Comparison of ENCODE assay signal across 8 cellular contexts in the genomic region with DNA sequence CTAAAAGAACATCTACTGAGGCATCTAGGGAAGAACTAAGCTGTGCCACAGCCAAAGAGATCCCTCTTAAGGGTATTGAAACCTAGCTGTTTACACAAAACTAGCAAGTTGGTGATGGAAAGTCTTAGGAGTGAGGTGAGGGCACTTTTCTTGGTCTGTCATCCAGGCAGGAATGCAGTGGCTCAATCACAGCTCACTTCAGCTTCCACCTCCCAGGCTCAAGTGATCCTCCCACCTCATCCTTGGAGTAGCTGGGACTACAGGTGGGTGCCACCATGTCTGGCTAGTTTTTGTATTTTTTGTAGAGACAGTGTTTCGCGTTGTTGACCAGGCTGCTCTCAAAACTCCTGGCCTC. TPM values are rescaled to one million over a fixed set of nuclear protein-coding genes. Genes with fewer than 3 reads are reported as not detected.
DNase-seq lines count a peak whose midpoint lies in the region; ATAC-seq and TF ChIP-seq lines count a peak whose summit lies in the region.

No MANE protein-coding gene starts in this region.

- H3K9me3 Mint-ChIP-seq in CD4-positive, alpha-beta T cell, result no peaks in the 10 kb centered on the region
- no peaks in the 10 kb centered on the region for H3K9me3 Mint-ChIP-seq in Caco-2 (ENCODE audit: unreplicated experiment)

- BruUV-seq in Caco-2 (replicated peaks; lab: Mats Ljungman, UMichigan), result no TSS peak

- POLR2A ChIA-PET in CD4-positive, alpha-beta T cell (lab: Charles Lee), result interaction anchor here (0.5 to 6.1 kb wide), 15 partner anchors 9 to 265 kb away, joined by 3 to 104 read pairs (median 6); partner anchors contain the start of genes RPRD2 and VPS45
- POLR2A ChIA-PET in Caco-2 (lab: Charles Lee), result no interaction called here

- peak overlapping the region; percentile 96 for H3K27ac Mint-ChIP-seq in CD4-positive, alpha-beta T cell
- H3K27ac Mint-ChIP-seq in Caco-2 (ENCODE audit: unreplicated experiment), result no peak overlapping the region

- peak; percentile 3 for ATAC-seq in CD4-positive, alpha-beta T cell (ENCODE audit: poor library complexity)
- no peak for ATAC-seq in HG02885 (IDR thresholded peaks at IDR 0.05; ENCODE audit: poor library complexity, unreplicated experiment)

- DNase-seq in CD4-positive, alpha-beta T cell, result no peak
- DNase-seq in NAMALWA (ENCODE audit: low spot score) (peak; percentile 32), Caco-2 (no peak), NCI-H2029 treated with DMSO at 0.1 percent for 48 hours (lab: John Stamatoyannopoulos, UW) (no peak)
- no peak for DNase-seq in effector memory CD4-positive, alpha-beta T cell
- no peak for DNase-seq in activated effector memory CD4-positive, alpha-beta T cell treated with anti-CD3 and anti-CD28 coated beads, Interleukin-2, amount 50 U/mL, for 16 hours

- intact Hi-C loops in CD4-positive, alpha-beta T cell (cut with DNase I, micrococcal nuclease), result no loop called here
- intact Hi-C loops in Caco-2 (cut with micrococcal nuclease; ENCODE audit: unreplicated experiment), result no loop called here

- H3K4me3 ChIP-seq in effector memory CD4-positive, alpha-beta T cell (ENCODE audit: insufficient read depth, low read depth, low read length, poor library complexity, severe bottlenecking), result peak overlapping the region; percentile 85
- H3K4me3 ChIP-seq in neutrophil (ENCODE audit: low read depth in 1 of 2, low read length in 1 of 2) (peak overlapping the region; percentile 66 to 78), Caco-2 (ENCODE audit: low read depth, low read length) (no peak overlapping the region)

- CTCF ChIA-PET in CD4-positive, alpha-beta T cell (lab: Charles Lee), result interaction anchor here (0.6 to 1.1 kb wide), 5 partner anchors 10 to 1442 kb away, joined by 3 to 6 read pairs (median 4); no protein-coding TSS in a partner anchor
- CTCF ChIA-PET in Caco-2 (lab: Charles Lee), result interaction anchor here (0.7 to 1.6 kb wide), 2 partner anchors 10 to 35 kb away, joined by 3 to 4 read pairs; no protein-coding TSS in a partner anchor

- peaks cover 74% of the 10 kb centered on the region for H3K4me1 Mint-ChIP-seq in CD4-positive, alpha-beta T cell (ENCODE audit: low read depth)
- no peaks in the 10 kb centered on the region for H3K4me1 Mint-ChIP-seq in Caco-2 (ENCODE audit: low read depth, unreplicated experiment)

- H3K9me3 ChIP-seq in CD4-positive, alpha-beta T cell (ENCODE audit: control insufficient read depth, low read length), result no peaks in the 10 kb centered on the region
- no peaks in the 10 kb centered on the region for H3K9me3 ChIP-seq in effector memory CD4-positive, alpha-beta T cell (ENCODE audit: control insufficient read depth, low read length)
- H3K9me3 ChIP-seq in neutrophil (no peaks in the 10 kb centered on the region), Caco-2 (no peaks in the 10 kb centered on the region)

- H3K36me3 Mint-ChIP-seq in CD4-positive, alpha-beta T cell (ENCODE audit: low read depth), result peaks cover 62% of the 10 kb centered on the region
- no peaks in the 10 kb centered on the region for H3K36me3 Mint-ChIP-seq in Caco-2 (ENCODE audit: insufficient read depth, unreplicated experiment)

- no peaks in the 10 kb centered on the region for H3K27me3 ChIP-seq in CD4-positive, alpha-beta T cell (ENCODE audit: control insufficient read depth, insufficient read depth, low read length)
- no peaks in the 10 kb centered on the region for H3K27me3 ChIP-seq in effector memory CD4-positive, alpha-beta T cell (replicated peaks; ENCODE audit: control insufficient read depth, insufficient read depth, low read length, poor library complexity, severe bottlenecking)
- peaks cover 77% of the 10 kb centered on the region for H3K27me3 ChIP-seq in neutrophil
- H3K27me3 ChIP-seq in Caco-2 (replicated peaks; ENCODE audit: control insufficient read depth, insufficient read depth, low read length), result peaks cover 2% of the 10 kb centered on the region

- H3K4me3 Mint-ChIP-seq in CD4-positive, alpha-beta T cell, result peak overlapping the region; percentile 94
- no peak overlapping the region for H3K4me3 Mint-ChIP-seq in Caco-2 (ENCODE audit: unreplicated experiment)

- H3K4me1 ChIP-seq in effector memory CD4-positive, alpha-beta T cell (ENCODE audit: control insufficient read depth, insufficient read depth, low read length, poor library complexity, severe bottlenecking), result peaks cover 6% of the 10 kb centered on the region
- H3K4me1 ChIP-seq in neutrophil (ENCODE audit: control insufficient read depth in 1 of 2, insufficient read depth in 1 of 2, low read depth in 1 of 2, low read length in 1 of 2), result peaks cover 29 to 42% of the 10 kb centered on the region in 2 experiments
- no peaks in the 10 kb centered on the region for H3K4me1 ChIP-seq in Caco-2

- no peak for TF ChIP-seq CTCF in CD4-positive, alpha-beta T cell (IDR thresholded peaks at IDR 0.05)
- TF ChIP-seq CTCF in neutrophil (IDR thresholded peaks at IDR 0.05) (no peak), Caco-2 (IDR thresholded peaks at IDR 0.05; ENCODE audit: insufficient read depth in 1 of 2, low read depth in 1 of 2, low read length in 1 of 2, severe bottlenecking in 1 of 2, unreplicated experiment in 1 of 2) (no peak)

- no peaks in the 10 kb centered on the region for H3K27me3 Mint-ChIP-seq in CD4-positive, alpha-beta T cell
- H3K27me3 Mint-ChIP-seq in Caco-2 (ENCODE audit: insufficient read depth, unreplicated experiment), result peaks cover 2% of the 10 kb centered on the region

- H3K27ac ChIP-seq in CD4-positive, alpha-beta T cell (ENCODE audit: low read depth, low read length), result peak overlapping the region; percentile 82
- H3K27ac ChIP-seq in effector memory CD4-positive, alpha-beta T cell (ENCODE audit: insufficient read depth, low read length, poor library complexity, severe bottlenecking), result peak overlapping the region; percentile 88
- H3K27ac ChIP-seq in neutrophil, result peak overlapping the region; percentile 88

- peaks cover 33% of the 10 kb centered on the region for H3K36me3 ChIP-seq in effector memory CD4-positive, alpha-beta T cell (ENCODE audit: control insufficient read depth, insufficient read depth, low read length)
- H3K36me3 ChIP-seq in neutrophil (peaks cover 55% of the 10 kb centered on the region), Caco-2 (ENCODE audit: control insufficient read depth, insufficient read depth, low read length) (no peaks in the 10 kb centered on the region)

RNA-seq across cellular contexts. Expression of gene PLEKHO1, which starts 2.4 kb away (rescaled TPM):
- 100 to 1,000 TPM in 1 of 2 experiments, 10 to 100 TPM in 1; 97.6 to 110 TPM for total RNA-seq in CD4-positive, alpha-beta T cell
- total RNA-seq in Caco-2 (2022), result 2.1 and 3.6 TPM in 2 replicates

Comparison
In these comparisons a context has a peak if more than half of its experiments do, and no peak if none do; other contexts are left out.
1. RNA of gene PLEKHO1, which starts 2.4 kb away (total RNA-seq): 97.6 to 110 TPM in CD4-positive, alpha-beta T cell; 2.1 to 3.6 TPM in Caco-2; every median in the first group is over 10 times any median in the second.
2. Peak in every context shown above with its lines, with median percentiles within 50 percentile points of each other: H3K27ac ChIP-seq.